ENCODE assay signal across 18 cellular contexts in genomic region chr10:116771891-116772290, GRCh38. TPM values are rescaled to one million over a fixed set of nuclear protein-coding genes. Genes with fewer than 3 reads are reported as not detected.
DNase-seq lines count a peak whose midpoint lies in the region; ATAC-seq, FAIRE-seq and TF ChIP-seq lines count a peak whose summit lies in the region.
"Had no signal": no experiment of that assay in that cellular context is flagged by ENCODE, and none has a peak within 500 bp of the region (broad histone marks: within the 10 kb centered on the region; RNA-seq: fewer than 3 reads in every experiment).

No MANE protein-coding gene starts in this region.

- ATAC-seq in A549 (peak in 1 of 2 experiments; percentile 13; a peak in 2 of 6 replicates), K562 (no peak), GM19455 (IDR thresholded peaks at IDR 0.05; ENCODE audit: unreplicated experiment) (no peak)
- ATAC-seq: GM23338 had no signal

- TF ChIP-seq RAD21 in A549 (conservative IDR thresholded peaks at IDR 0.05 in 1 of 2, IDR thresholded peaks at IDR 0.05 in 1 of 2) (no peak), K562 (CRISPR knock-in tag; conservative IDR thresholded peaks at IDR 0.05 in 1 of 2, IDR thresholded peaks at IDR 0.05 in 1 of 2) (no peak)

- 87% methylated on average over 8 of the region's 8 CpGs for WGBS in A549 (ENCODE audit: missing lambda C conversion rate)
- WGBS in K562 (ENCODE audit: insufficient coverage, low coverage, missing lambda C conversion rate), result 0% methylated on average over 2 of the region's 8 CpGs

- H3K4me1 ChIP-seq in A549, result peaks cover 58% of the 10 kb centered on the region
- peaks cover 30 to 66% (median 59%) of the 10 kb centered on the region in 10 experiments for H3K4me1 ChIP-seq in BLaER1 treated with 17β-estradiol and CSF1 and Interleukin-3, amounts not matched to agents 10 nM and 100 nM
- no peaks in the 10 kb centered on the region; a peak in 1 of 5 replicates for H3K4me1 ChIP-seq in K562 (replicated peaks in 1 of 2; ENCODE audit: control insufficient read depth in 2 of 2, insufficient read depth in 2 of 2, low read length in 2 of 2)
- H3K4me1 ChIP-seq in osteoblast (ENCODE audit: insufficient read depth, low read length), result peaks cover 37% of the 10 kb centered on the region
- H3K4me1 ChIP-seq: BE2C, SJSA1 had no signal

- no peak overlapping the region for H3K9ac ChIP-seq in BLaER1 treated with 17β-estradiol and CSF1 and Interleukin-3, amounts not matched to agents 10 nM and 100 nM
- H3K9ac ChIP-seq in K562 (ENCODE audit: insufficient read depth in 1 of 2, low read depth in 2 of 2, low read length in 2 of 2), result no peak overlapping the region

- H4K20me1 ChIP-seq in BLaER1 treated with 17β-estradiol and CSF1 and Interleukin-3, amounts not matched to agents 10 nM and 100 nM, result no peaks in the 10 kb centered on the region
- H4K20me1 ChIP-seq in K562 (replicated peaks; ENCODE audit: control insufficient read depth, insufficient read depth, low read length) (no peaks in the 10 kb centered on the region), osteoblast (ENCODE audit: insufficient read depth, low read length) (no peaks in the 10 kb centered on the region)

- no peaks in the 10 kb centered on the region for H3K36me3 ChIP-seq in BLaER1 treated with 17β-estradiol and CSF1 and Interleukin-3, amounts not matched to agents 10 nM and 100 nM
- no peaks in the 10 kb centered on the region for H3K36me3 ChIP-seq in K562 (ENCODE audit: control insufficient read depth, insufficient read depth, low read length)
- no peaks in the 10 kb centered on the region for H3K36me3 ChIP-seq in osteoblast (ENCODE audit: insufficient read depth, low read length)
- H3K36me3 ChIP-seq: BE2C, SJSA1 had no signal

- no peaks in the 10 kb centered on the region for H3K9me1 ChIP-seq in K562 (ENCODE audit: control insufficient read depth, insufficient read depth, low read length)

- H3K79me2 ChIP-seq in K562 (ENCODE audit: control insufficient read depth, insufficient read depth, low read length) (no peaks in the 10 kb centered on the region), osteoblast (ENCODE audit: insufficient read depth, low read length) (no peaks in the 10 kb centered on the region)

- no peaks in the 10 kb centered on the region for H3K27me3 ChIP-seq in BLaER1 treated with 17β-estradiol and CSF1 and Interleukin-3, amounts not matched to agents 10 nM and 100 nM
- peaks cover 0 to 35% of the 10 kb centered on the region in 2 experiments; a peak in 3 of 5 replicates for H3K27me3 ChIP-seq in K562 (ENCODE audit: control insufficient read depth in 2 of 2, insufficient read depth in 2 of 2, low read length in 2 of 2)
- H3K27me3 ChIP-seq in osteoblast (ENCODE audit: insufficient read depth, low read length), result no peaks in the 10 kb centered on the region
- H3K27me3 ChIP-seq: BE2C, SJSA1 had no signal

- CTCF ChIA-PET in A549 (lab: Yijun Ruan, JAX) (interaction anchor here (2.0 to 12.3 kb wide), 3 partner anchors 14 to 403 kb away, joined by 7 to 133 read pairs (median 13); no protein-coding TSS in a partner anchor), K562 (lab: Yijun Ruan, JAX; ENCODE audit: low intra/inter-chr PET ratio) (no interaction called here)

- no peak for FAIRE-seq in A549 (lab: Jason Lieb, UNC)
- FAIRE-seq in K562 (lab: Jason Lieb, UNC), result no peak
- FAIRE-seq: HTR-8/SVneo had no signal

- H3K27ac ChIP-seq in A549 (peak overlapping the region; percentile 78 to 87; a peak in 5 of 6 replicates), K562 (ENCODE audit: extremely low read depth, low read depth, low read length) (no peak overlapping the region), osteoblast (ENCODE audit: low read depth, low read length) (peak overlapping the region; percentile 8)
- no peak overlapping the region for H3K27ac ChIP-seq in BLaER1 treated with 17β-estradiol and CSF1 and Interleukin-3, amounts not matched to agents 10 nM and 100 nM
- H3K27ac ChIP-seq: SJSA1 had no signal

- no peak for TF ChIP-seq CTCF in A549 (IDR thresholded peaks at IDR 0.05)
- TF ChIP-seq CTCF in K562 (IDR thresholded peaks at IDR 0.05 in 2 of 3, conservative IDR thresholded peaks at IDR 0.05 in 1 of 3; ENCODE audit: insufficient read depth in 2 of 3, low read depth in 1 of 3, low read length in 3 of 3), result no peak
- TF ChIP-seq CTCF in osteoblast (IDR thresholded peaks at IDR 0.05; ENCODE audit: extremely low read depth, low read depth, low read length), result no peak

- H2AFZ ChIP-seq in K562 (ENCODE audit: low read depth, low read length) (no peak overlapping the region), osteoblast (ENCODE audit: low read length) (peak overlapping the region; percentile 58)
- H2AFZ ChIP-seq: GM23338 had no signal

- TF ChIP-seq POLR2A in A549 (IDR thresholded peaks at IDR 0.05; ENCODE audit: low read length) (no peak), K562 (conservative IDR thresholded peaks at IDR 0.05) (no peak)

- intact Hi-C loops in K562 (cut with micrococcal nuclease), result no loop called here

- H3K4me2 ChIP-seq in A549 (peak overlapping the region; percentile 66), K562 (ENCODE audit: insufficient read depth, low read length) (no peak overlapping the region), osteoblast (ENCODE audit: insufficient read depth, low read length) (peak overlapping the region; percentile 63)
- H3K4me2 ChIP-seq in BLaER1 treated with 17β-estradiol and CSF1 and Interleukin-3, amounts not matched to agents 10 nM and 100 nM, result peak overlapping the region in 10 of 11 experiments; percentile 50 to 76 (median 56); a peak in 18 of 22 replicates
- H3K4me2 ChIP-seq: GM23338 had no signal

- H3K4me3 ChIP-seq in A549 (no peak overlapping the region), K562 (no peak overlapping the region), osteoblast (ENCODE audit: insufficient read depth, low read length) (no peak overlapping the region)
- no peak overlapping the region for H3K4me3 ChIP-seq in BLaER1 treated with 17β-estradiol and CSF1 and Interleukin-3, amounts not matched to agents 10 nM and 100 nM
- H3K4me3 ChIP-seq: GM23338, SJSA1 had no signal

- in situ Hi-C loops in K562 (cut with MboI), result no loop called here

- H3K9me3 ChIP-seq in A549, result no peaks in the 10 kb centered on the region
- no peaks in the 10 kb centered on the region for H3K9me3 ChIP-seq in BLaER1 treated with 17β-estradiol and CSF1 and Interleukin-3, amounts not matched to agents 10 nM and 100 nM (replicated peaks in 1 of 11)
- no peaks in the 10 kb centered on the region for H3K9me3 ChIP-seq in K562 (replicated peaks; ENCODE audit: control insufficient read depth, insufficient read depth, low read depth, low read length)
- no peaks in the 10 kb centered on the region for H3K9me3 ChIP-seq in osteoblast (ENCODE audit: low read depth, low read length)
- H3K9me3 ChIP-seq: BE2C, SJSA1 had no signal

- DNase-seq in A549 (ENCODE audit: low read depth in 1 of 2, low spot score in 1 of 2) (no peak), K562 (ENCODE audit: extremely low read depth in 1 of 4, low spot score in 3 of 4) (no peak), osteoblast (ENCODE audit: insufficient read length, low spot score, missing footprints) (no peak), globus pallidus (ENCODE audit: low spot score) (no peak), NCI-H510A (lab: John Stamatoyannopoulos, UW) (no peak), NAMALWA (ENCODE audit: low spot score) (no peak)
- DNase-seq: BE2C; CD8-positive, alpha-beta memory T cell; KG1; NCI-H1092 treated with DMSO at 0.1 percent for 48 hours; NCI-H1694 treated with DMSO at 0.1 percent for 48 hours; NCI-H446 treated with DMSO at 0.1 percent for 48 hours; NCI-H82 had no signal

- BruUV-seq in K562 (replicated peaks; lab: Mats Ljungman, UMichigan), result no TSS peak

- POLR2A ChIA-PET in A549 (lab: Yijun Ruan, JAX), result interaction anchor here (1.3 kb wide), 1 partner anchor 29 kb away, joined by 4 read pairs; the partner anchor contains the start of gene HSPA12A
- POLR2A ChIA-PET in K562 (lab: Yijun Ruan, JAX), result interaction anchor here (0.6 kb wide), 1 partner anchor 1721 kb away, joined by 3 read pairs; no protein-coding TSS in a partner anchor

- no peak for TF ChIP-seq EP300 in A549 (IDR thresholded peaks at IDR 0.05)
- TF ChIP-seq EP300 in K562 (IDR thresholded peaks at IDR 0.05; ENCODE audit: low read length), result no peak

TF ChIP-seq in A549, 52 proteins besides CTCF, POLR2A, EP300 and RAD21 (continues in another document):
- TF ChIP-seq CBX2 (IDR thresholded peaks at IDR 0.05; ENCODE audit: borderline replicate concordance, low read depth) (no peak), JUN (IDR thresholded peaks at IDR 0.05) (no peak), TFCP2L1 (CRISPR knock-in tag; IDR thresholded peaks at IDR 0.05) (no peak)

RNA-seq across cellular contexts. Expression of gene HSPA12A, which starts 29.5 kb away (rescaled TPM):
- polyA plus RNA-seq in A549 (2011; rRNA removed), result 17.0 and 17.4 TPM in 2 replicates
- polyA plus RNA-seq in A549 (2012; cell fraction: cytosol; rRNA removed), result 7.7 and 9.1 TPM in 2 replicates
- polyA plus RNA-seq in A549 (2012; cell fraction: nucleus; rRNA removed), result 20.5 and 23.0 TPM in 2 replicates
- 16.7 to 17.8 TPM (median 16.9 TPM) in 3 replicates for polyA plus RNA-seq in A549 (2017; fragmentation: RNase III; extraction: RNeasy Plus Mini Kit Qiagen cat#74134 plus additional on column Dnase treatment)
- polyA minus RNA-seq in A549 (2011; rRNA and poly(A)+ RNA removed), result 25.2 and 27.4 TPM in 2 replicates
- 0.55 and 0.65 TPM in 2 replicates for total RNA-seq in K562 (2011; cell fraction: chromatin; rRNA removed; ENCODE audit: low replicate concordance)
- total RNA-seq in K562 (2011; cell fraction: nucleolus; rRNA removed), result 0.33 and 0.66 TPM in 2 replicates
- 0.38 TPM in 1 of 2 replicates, not detected in the other for total RNA-seq in K562 (2011; cell fraction: nucleoplasm; rRNA removed)
- 0.04 TPM in 1 of 2 replicates, not detected in the other for total RNA-seq in K562 (2014; rRNA removed)
- 0.04 TPM in 1 of 2 replicates, not detected in the other for total RNA-seq in K562 (2014; rRNA removed; fragmentation: Illumina TruSeq; extraction: Trizol)
- total RNA-seq in K562 (2015; rRNA removed; fragmentation: Illumina TruSeq; extraction: Trizol), result 0.11 TPM in 1 of 2 replicates, not detected in the other
- 0.09 and 0.29 TPM in 2 replicates for total RNA-seq in K562 (2021)
- 0.07 and 0.18 TPM in 2 replicates for polyA plus RNA-seq in K562 (2011; rRNA removed)
- 0.01 TPM in 2 replicates for polyA plus RNA-seq in K562 (2011; cell fraction: cytosol; rRNA removed)
- polyA plus RNA-seq in K562 (2011; cell fraction: nucleus; rRNA removed), result 0.10 and 0.52 TPM in 2 replicates
- 0.07 and 0.08 TPM in 2 replicates for polyA plus RNA-seq in K562 (2012)
- 0.03 TPM in 1 of 2 replicates, not detected in the other for polyA plus RNA-seq in K562 (2014; fragmentation: Illumina TruSeq; extraction: Trizol)
- polyA plus RNA-seq in K562 (2014; fragmentation: Nextera tagmentation; extraction: Ambion mirVana), result under 1 TPM in 1 of 2 experiments, not detected in 1; 0.01 TPM
- 0.08 TPM in 1 of 2 replicates, not detected in the other for polyA plus RNA-seq in K562 (2014; rRNA removed)
- polyA minus RNA-seq in K562 (2011; rRNA and poly(A)+ RNA removed), result 0.24 and 0.28 TPM in 2 replicates
- polyA minus RNA-seq in K562 (2011; cell fraction: cytosol; rRNA and poly(A)+ RNA removed), result not detected in 2 replicates
- 0.11 TPM in 1 of 2 replicates, not detected in the other for polyA minus RNA-seq in K562 (2011; cell fraction: nucleus; rRNA and poly(A)+ RNA removed)
- total RNA-seq in osteoblast, result 10.0 and 10.9 TPM in 2 replicates
- polyA plus RNA-seq: CD8-positive, alpha-beta memory T cell had no signal

Comparison
In these comparisons a context has a peak if more than half of its experiments do, and no peak if none do; other contexts are left out.
1. H3K27ac ChIP-seq: peak in A549 (2 of 2) and osteoblast (single experiment); none in BLaER1 treated with 17β-estradiol and CSF1 and Interleukin-3, amounts not matched to agents 10 nM and 100 nM (0 of 11) and K562 (single experiment).
2. Of the 35 proteins assayed by ChIP-seq in both K562 and A549: peak only in K562: USF2; only in A549: none; in both: none; in neither: 34.